In genomic region chr12:51343201-51343600, GRCh38 we compare ENCODE assay signal across 1 cellular context.
A peak's percentile ranks its signal among the peaks of the same experiment; 100 is the strongest.
TF ChIP-seq lines count a peak whose summit lies in the region.

No MANE protein-coding gene starts in this region.

TF ChIP-seq in K562, 482 proteins besides CTCF, POLR2A, EP300 and RAD21:
- 0 out of 2 replicates have a peak, but pooled peaks have one; percentile 17 for TF ChIP-seq ZFX (CRISPR knock-in tag; IDR thresholded peaks at IDR 0.05)
- 0 out of 2 replicates have a peak, but pooled peaks have one; percentile 26 for TF ChIP-seq ATF6 (CRISPR knock-in tag; IDR thresholded peaks at IDR 0.05)
- no peak for TF ChIP-seq NELFE (IDR thresholded peaks at IDR 0.05; ENCODE audit: insufficient read depth, insufficient read length)
- no peak for TF ChIP-seq HCFC1 (IDR thresholded peaks at IDR 0.05; ENCODE audit: low read depth, low read length)
- TF ChIP-seq CSDE1 (IDR thresholded peaks at IDR 0.05), result no peak
- no peak for TF ChIP-seq IRF9 (tag; IDR thresholded peaks at IDR 0.05)
